8 cellular contexts compared by ENCODE assay signal in the genomic region with DNA sequence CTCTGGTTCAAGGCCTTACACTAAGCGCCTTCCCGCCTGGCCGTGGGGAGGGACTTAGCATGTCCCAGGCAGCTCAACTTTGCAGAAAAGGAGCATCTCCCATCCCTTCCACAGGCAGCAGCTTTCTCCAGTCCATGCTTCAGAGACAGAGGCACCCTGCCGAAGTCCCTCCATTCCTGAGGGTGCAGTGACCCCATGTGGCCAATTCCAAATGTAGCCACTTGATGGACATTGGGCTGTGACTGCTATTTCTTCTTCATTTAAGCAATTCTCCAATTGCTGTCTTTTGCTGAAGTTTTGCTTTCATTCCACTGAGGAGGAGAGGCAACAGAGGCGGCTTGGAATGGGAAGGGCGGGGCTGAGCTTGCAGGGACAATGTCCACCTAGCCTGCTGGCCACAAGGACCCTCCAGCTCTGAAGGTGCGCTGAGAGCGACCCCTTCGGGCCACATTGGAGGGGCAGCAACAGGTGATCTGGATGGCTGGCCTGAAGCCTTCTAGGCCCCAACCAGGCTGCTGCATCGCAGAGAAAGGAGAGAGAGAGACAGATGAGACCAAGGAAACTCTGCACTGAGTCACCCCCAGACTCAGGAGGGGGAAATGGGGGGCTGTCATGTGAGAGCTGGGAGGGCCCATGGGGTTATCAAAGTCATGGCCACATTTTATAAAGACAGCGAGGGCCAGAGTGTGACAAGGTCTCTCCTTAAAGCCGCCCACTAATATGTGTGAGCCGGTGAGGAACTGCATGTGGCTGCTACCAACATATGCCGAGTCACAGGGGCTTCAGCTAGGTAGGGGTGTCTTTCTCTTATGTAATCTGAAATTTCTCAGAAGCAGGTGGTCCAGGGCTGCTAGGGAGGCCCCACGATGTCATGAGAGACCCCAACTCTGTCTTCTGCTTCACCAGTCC.
DNase-seq lines count a peak whose midpoint lies in the region; ATAC-seq lines count a peak whose summit lies in the region.

No MANE protein-coding gene starts in this region.

- POLR2A ChIA-PET in activated CD8-positive, alpha-beta T cell treated with anti-CD3 and anti-CD28 coated beads, Interleukin-2, amount 10 ng/mL, durations not matched to agents 7 days and 5 days (lab: Charles Lee), result no interaction called here

- no peak overlapping the region for H3K4me2 ChIP-seq in trophoblast cell (ENCODE audit: low read length)

- no peaks in the 10 kb centered on the region for H3K27me3 ChIP-seq in trophoblast cell (ENCODE audit: insufficient read depth, low read length)

- no peaks in the 10 kb centered on the region for H3K9me3 Mint-ChIP-seq in activated CD8-positive, alpha-beta T cell treated with anti-CD3 and anti-CD28 coated beads, Interleukin-2, amount 10 ng/mL, durations not matched to agents 7 days and 5 days (ENCODE audit: insufficient read depth)

- no peak overlapping the region for H3K4me3 Mint-ChIP-seq in activated CD8-positive, alpha-beta T cell treated with anti-CD3 and anti-CD28 coated beads, Interleukin-2, amount 10 ng/mL, durations not matched to agents 7 days and 5 days

- H4K12ac ChIP-seq in trophoblast cell (ENCODE audit: low read depth, low read length), result no peak overlapping the region

- H2AK5ac ChIP-seq in trophoblast cell (ENCODE audit: low read length), result no peak overlapping the region

- no peaks in the 10 kb centered on the region for H3K9me3 ChIP-seq in trophoblast cell (ENCODE audit: insufficient read depth, low read depth, low read length)

- DNase-seq in A172 (ENCODE audit: low spot score) (peak; percentile 82), GM04504 (ENCODE audit: low read depth) (peak; percentile 41), NCI-H128 (lab: John Stamatoyannopoulos, UW; ENCODE audit: unreplicated experiment) (peak; percentile 31), head of caudate nucleus (peak; percentile 40 to 91 (median 78)), trophoblast cell (peak; percentile 41 to 56)
- DNase-seq in activated CD8-positive, alpha-beta T cell treated with anti-CD3 and anti-CD28 coated beads, Interleukin-2, amount 10 ng/mL, durations not matched to agents 7 days and 5 days, result peak; percentile 38

- no peak overlapping the region for H3K4ac ChIP-seq in trophoblast cell (ENCODE audit: low read depth, low read length)

- peaks cover 2% of the 10 kb centered on the region for H3K79me1 ChIP-seq in trophoblast cell (ENCODE audit: low read length)

- H3K4me1 Mint-ChIP-seq in activated CD8-positive, alpha-beta T cell treated with anti-CD3 and anti-CD28 coated beads, Interleukin-2, amount 10 ng/mL, durations not matched to agents 7 days and 5 days (ENCODE audit: low read depth), result peaks cover 2% of the 10 kb centered on the region

- no CpG with 5 or more reads among the region's 15 CpGs for WGBS in trophoblast cell (ENCODE audit: extremely low coverage, insufficient coverage, insufficient read length)

- H3K4me3 ChIP-seq in trophoblast cell (ENCODE audit: low read depth, low read length), result no peak overlapping the region

- no peak overlapping the region for H3K23ac ChIP-seq in trophoblast cell (ENCODE audit: low read length)

- H2BK12ac ChIP-seq in trophoblast cell (ENCODE audit: low read length), result no peak overlapping the region

- H3K27ac ChIP-seq in trophoblast cell (ENCODE audit: low read depth, low read length), result no peak overlapping the region

- CTCF ChIA-PET in activated CD8-positive, alpha-beta T cell treated with anti-CD3 and anti-CD28 coated beads, Interleukin-2, amount 10 ng/mL, durations not matched to agents 7 days and 5 days (lab: Charles Lee), result interaction anchor here (1.5 to 8.7 kb wide), 9 partner anchors 13 to 701 kb away, joined by 6 to 227 read pairs (median 20); no protein-coding TSS in a partner anchor

- H2BK120ac ChIP-seq in trophoblast cell (ENCODE audit: insufficient read depth, low read length, poor library complexity), result no peak overlapping the region

- H3K36me3 ChIP-seq in trophoblast cell (ENCODE audit: control insufficient read depth in 1 of 2, insufficient read depth in 2 of 2, low read length in 2 of 2), result no peaks in the 10 kb centered on the region

- no peak for ATAC-seq in activated CD8-positive, alpha-beta T cell treated with anti-CD3 and anti-CD28 coated beads, Interleukin-2, amount 10 ng/mL, durations not matched to agents 7 days and 5 days
- ATAC-seq in HG02642 (IDR thresholded peaks at IDR 0.05; ENCODE audit: poor library complexity, unreplicated experiment) (no peak), GM21381 (IDR thresholded peaks at IDR 0.05; ENCODE audit: unreplicated experiment) (no peak)

- H2AFZ ChIP-seq in trophoblast cell (ENCODE audit: insufficient read depth, low read length, poor library complexity), result no peak overlapping the region

- H3K36me3 Mint-ChIP-seq in activated CD8-positive, alpha-beta T cell treated with anti-CD3 and anti-CD28 coated beads, Interleukin-2, amount 10 ng/mL, durations not matched to agents 7 days and 5 days (ENCODE audit: low read depth), result no peaks in the 10 kb centered on the region

- H4K8ac ChIP-seq in trophoblast cell (ENCODE audit: low read depth, low read length), result no peak overlapping the region

- H4K91ac ChIP-seq in trophoblast cell (ENCODE audit: low read depth, low read length), result no peak overlapping the region

- H3K79me2 ChIP-seq in trophoblast cell (ENCODE audit: control insufficient read depth, insufficient read depth, low read length, poor library complexity), result no peaks in the 10 kb centered on the region

- no peak overlapping the region for H3K27ac Mint-ChIP-seq in activated CD8-positive, alpha-beta T cell treated with anti-CD3 and anti-CD28 coated beads, Interleukin-2, amount 10 ng/mL, durations not matched to agents 7 days and 5 days

- H3K9ac ChIP-seq in trophoblast cell (ENCODE audit: low read length), result no peak overlapping the region

- no peaks in the 10 kb centered on the region for H3K4me1 ChIP-seq in trophoblast cell (ENCODE audit: control insufficient read depth in 1 of 2, insufficient read depth in 2 of 2, low read length in 2 of 2)

- no peak overlapping the region for H3K18ac ChIP-seq in trophoblast cell (ENCODE audit: low read length)

- no peaks in the 10 kb centered on the region for H3K27me3 Mint-ChIP-seq in activated CD8-positive, alpha-beta T cell treated with anti-CD3 and anti-CD28 coated beads, Interleukin-2, amount 10 ng/mL, durations not matched to agents 7 days and 5 days (ENCODE audit: low read depth)

- intact Hi-C loops in head of caudate nucleus (cut with DNase I), result loop anchor here (5.0 kb wide), 2 partner anchors 121 to 699 kb away; no protein-coding TSS in a partner anchor

- H3K14ac ChIP-seq in trophoblast cell (ENCODE audit: low read length), result no peak overlapping the region

- no peak overlapping the region for H2BK5ac ChIP-seq in trophoblast cell (ENCODE audit: low read depth, low read length, poor library complexity)

Comparison
In these comparisons a context has a peak if more than half of its experiments do, and no peak if none do; other contexts are left out.
1. DNase-seq: peak in every context shown above with its lines; median percentile 82 in A172; 78 in head of caudate nucleus; 48 in trophoblast cell; 41 in GM04504; 38 in activated CD8-positive, alpha-beta T cell treated with anti-CD3 and anti-CD28 coated beads, Interleukin-2, amount 10 ng/mL, durations not matched to agents 7 days and 5 days; 31 in NCI-H128.